15 cellular contexts compared by ENCODE assay signal in the genomic region with DNA sequence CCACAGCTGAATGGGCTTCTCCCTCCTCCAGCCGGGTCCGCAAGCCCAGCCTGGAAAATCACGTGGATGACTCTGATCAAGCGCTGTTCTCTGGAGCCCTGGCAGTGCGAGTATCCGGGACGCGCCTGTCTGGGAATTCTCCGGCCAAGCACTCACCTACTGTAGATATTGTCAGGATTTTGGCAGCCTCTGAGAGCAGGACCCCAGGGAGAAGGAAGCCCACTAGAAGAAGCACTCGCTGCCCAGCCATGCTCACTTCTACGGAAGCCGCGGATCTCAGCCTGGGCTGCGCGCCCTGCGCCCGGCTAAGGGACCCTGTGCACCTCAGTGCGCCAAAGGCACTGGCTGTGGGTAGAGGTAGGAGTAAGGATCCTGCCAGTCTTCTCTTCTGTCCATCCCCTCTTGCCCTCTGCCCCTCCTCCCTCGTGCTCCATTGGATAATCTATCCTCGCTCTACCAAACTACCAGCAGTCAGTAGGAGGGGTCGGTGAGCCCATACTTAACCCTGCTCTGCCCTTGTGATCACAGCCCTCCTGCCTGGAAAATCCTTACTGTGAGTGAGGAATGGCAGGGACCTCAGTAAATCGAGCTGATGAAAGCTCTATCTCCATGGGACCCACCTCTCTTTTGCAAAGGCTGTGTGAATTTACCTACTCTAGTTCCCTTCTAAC. TPM values are rescaled to one million over a fixed set of nuclear protein-coding genes. Genes with fewer than 3 reads are reported as not detected.
DNase-seq lines count a peak whose midpoint lies in the region; TF ChIP-seq lines count a peak whose summit lies in the region.
"Had no signal": no experiment of that assay in that cellular context is flagged by ENCODE, and none has a peak within 500 bp of the region (broad histone marks: within the 10 kb centered on the region; RNA-seq: fewer than 3 reads in every experiment).

Gene UGT3A2 (minus strand): TSS at position 343 of the 671 bp plus-strand sequence. CDS start 93 bp downstream, at position 250.

- no peak within 1 kb of the TSS for H2AFZ ChIP-seq in PC-9
- H2AFZ ChIP-seq: GM23248 had no signal

- no peaks in the 10 kb centered on the region for H3K9me2 ChIP-seq in PC-9 (ENCODE audit: insufficient read depth)

- TF ChIP-seq CTCF in progenitor cell of endocrine pancreas (IDR thresholded peaks at IDR 0.05; ENCODE audit: unreplicated experiment) (no peak), PC-9 (conservative IDR thresholded peaks at IDR 0.05) (no peak)

- no peak within 1 kb of the TSS for H3K27ac Mint-ChIP-seq in progenitor cell of endocrine pancreas

- DNase-seq in Daoy (ENCODE audit: low read depth) (peak; percentile 19), NCI-H526 (lab: John Stamatoyannopoulos, UW) (peak; percentile 64 to 65), iPS DF 19.7 (ENCODE audit: low read depth, low spot score) (peak; percentile 91), progenitor cell of endocrine pancreas (ENCODE audit: low spot score, unreplicated experiment) (no peak), activated gamma-delta T cell treated with Interleukin-2 at 50 U/mL for 16 hours (no peak), PC-9 (no peak), T-helper 1 cell (no peak)
- DNase-seq in stimulated activated CD4-positive, alpha-beta T cell treated with anti-CD3 and anti-CD28 coated beads, Interleukin-2, amount 100 ng/mL, for 24 hours, result no peak
- DNase-seq: activated CD4-positive, alpha-beta T cell treated with anti-CD3 and anti-CD28 coated beads, Interleukin-2, amount 50 U/mL, for 4 hours; DND-41; GM23248; left colon; NCI-H1105 had no signal

- peak within 1 kb of the TSS; percentile 74 for H3K4me3 Mint-ChIP-seq in progenitor cell of endocrine pancreas (ENCODE audit: low read depth)

- no peak within 1 kb of the TSS for H3K4me3 ChIP-seq in PC-9
- H3K4me3 ChIP-seq: GM23248 had no signal

- H3K4me2 ChIP-seq in PC-9, result no peak within 1 kb of the TSS

- no peak within 1 kb of the TSS for H3K27ac ChIP-seq in PC-9
- H3K27ac ChIP-seq: GM23248 had no signal

- H3K4me1 Mint-ChIP-seq in progenitor cell of endocrine pancreas (ENCODE audit: low read depth), result peaks cover 2% of the 10 kb centered on the region

- peaks cover 55% of the 10 kb centered on the region for H3K27me3 Mint-ChIP-seq in progenitor cell of endocrine pancreas

- no peaks in the 10 kb centered on the region for H3K79me2 ChIP-seq in PC-9 (ENCODE audit: low read depth)

- intact Hi-C loops in PC-9 (cut with micrococcal nuclease; ENCODE audit: unreplicated experiment), result no loop called here

- H3K9me3 ChIP-seq in PC-9 (ENCODE audit: insufficient read depth, low read depth), result no peaks in the 10 kb centered on the region

- no peaks in the 10 kb centered on the region for H3K4me1 ChIP-seq in PC-9 (replicated peaks; ENCODE audit: insufficient read depth)

- no peaks in the 10 kb centered on the region for H3F3A ChIP-seq in PC-9 (ENCODE audit: insufficient read depth, low read depth)

- H3K36me3 ChIP-seq in PC-9 (ENCODE audit: low read depth), result no peaks in the 10 kb centered on the region

- BruUV-seq in PC-9 (replicated peaks; lab: Mats Ljungman, UMichigan), result no TSS peak

- POLR2A ChIA-PET in PC-9 (lab: Charles Lee; ENCODE audit: unreplicated experiment), result no interaction called here

- CTCF ChIA-PET in PC-9 (lab: Charles Lee), result interaction anchor here (0.6 kb wide), 1 partner anchor 330 kb away, joined by 4 read pairs; no protein-coding TSS in a partner anchor

- H3K36me3 Mint-ChIP-seq in progenitor cell of endocrine pancreas (ENCODE audit: insufficient read depth), result no peaks in the 10 kb centered on the region

- no peaks in the 10 kb centered on the region for H3K9me3 Mint-ChIP-seq in progenitor cell of endocrine pancreas (ENCODE audit: low read depth)

- peaks cover 55% of the 10 kb centered on the region for H3K27me3 ChIP-seq in PC-9 (ENCODE audit: insufficient read depth, low read depth)

- no peaks in the 10 kb centered on the region for H4K20me1 ChIP-seq in PC-9 (ENCODE audit: insufficient read depth)

RNA-seq across cellular contexts. Expression of gene UGT3A2, which starts in this region (rescaled TPM):
- 1.3 TPM in 1 of 2 replicates, not detected in the other for total RNA-seq in Daoy (2014; rRNA removed; shearing (Covaris generic))
- total RNA-seq in progenitor cell of endocrine pancreas (0.53 and 0.67 TPM in 2 replicates), PC-9 (2021) (not detected in 2 replicates)
- total RNA-seq: GM23248, left colon, RPMI7951, sciatic nerve had no signal

Comparison
In these comparisons a context has a peak if more than half of its experiments do, and no peak if none do; other contexts are left out.
1. DNase-seq: peak in Daoy (single experiment), NCI-H526 (2 of 2) and iPS DF 19.7 (single experiment); none in progenitor cell of endocrine pancreas (single experiment), stimulated activated CD4-positive, alpha-beta T cell treated with anti-CD3 and anti-CD28 coated beads, Interleukin-2, amount 100 ng/mL, for 24 hours (0 of 2), activated gamma-delta T cell treated with Interleukin-2 at 50 U/mL for 16 hours (single experiment), PC-9 (0 of 2) and T-helper 1 cell (0 of 5).